In genomic region chr6:10746915-10747250, GRCh38 we compare ENCODE assay signal across 1 cellular context.
TF ChIP-seq lines count a peak whose summit lies in the region.

No MANE protein-coding gene starts in this region.

TF ChIP-seq in IMR-90, 13 proteins besides CTCF, POLR2A, EP300 and RAD21 (continued from another document):
- TF ChIP-seq ELK1 (IDR thresholded peaks at IDR 0.05; ENCODE audit: borderline replicate concordance, low read depth, low read length) (no peak), BHLHE40 (IDR thresholded peaks at IDR 0.05; ENCODE audit: low read depth, low read length) (no peak)
